ENCODE assay signal across 8 cellular contexts in the genomic region with DNA sequence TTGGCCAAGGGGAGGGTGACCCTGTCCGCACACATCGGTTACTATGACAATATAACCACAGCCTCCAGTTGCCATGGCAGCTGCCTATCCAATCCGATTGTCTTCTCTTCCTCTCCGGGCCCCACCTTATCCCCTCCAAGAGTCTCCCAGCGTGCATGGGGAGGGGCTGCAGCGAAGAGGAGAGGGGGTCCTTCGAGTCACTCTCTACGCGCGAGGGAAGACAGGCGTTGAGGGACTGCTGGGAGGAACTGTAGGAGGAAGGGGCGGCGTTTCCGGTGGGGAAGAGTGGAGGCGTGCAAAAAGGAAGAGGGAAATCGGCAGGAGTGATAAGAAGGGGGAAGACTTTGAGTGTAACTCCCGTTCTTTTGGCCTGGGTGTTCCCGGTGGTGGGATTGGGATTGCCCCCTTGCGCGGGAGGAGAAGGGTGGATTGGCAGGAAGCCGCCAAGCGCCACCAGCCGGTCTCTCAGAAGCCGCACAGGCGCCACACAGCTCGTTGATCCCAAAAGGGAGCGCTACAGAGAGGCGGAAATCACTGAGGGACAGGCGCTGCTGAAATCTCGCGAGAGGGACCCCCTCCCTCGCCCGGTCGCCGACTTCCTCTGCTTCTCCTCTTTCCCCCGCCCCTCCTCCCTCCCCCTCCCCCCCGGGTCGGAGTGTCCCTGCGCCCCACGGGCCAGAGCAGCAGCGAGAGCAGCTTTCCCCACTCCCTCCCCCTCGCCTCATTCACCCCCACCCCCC. TPM values are rescaled to one million over a fixed set of nuclear protein-coding genes. Genes with fewer than 3 reads are reported as not detected.
DNase-seq lines count a peak whose midpoint lies in the region; ATAC-seq and TF ChIP-seq lines count a peak whose summit lies in the region.

No MANE protein-coding gene starts in this region.

- no peaks in the 10 kb centered on the region for H3K27me3 ChIP-seq in H7 (ENCODE audit: control insufficient read depth, insufficient read depth, low read length)

- peak; percentile 58; the same call in 1 of the 2 replicates for TF ChIP-seq POLR2A in Raji (IDR thresholded peaks at IDR 0.05; ENCODE audit: insufficient read depth, low read depth, low read length)

- H3K27ac Mint-ChIP-seq in nephron: peak overlapping the region; percentile 96 to 99 (median 98)

- H3K4me3 ChIP-seq in H7 (ENCODE audit: insufficient read depth, low read depth, low read length) (peak overlapping the region; percentile 97), fibroblast of the aortic adventitia (ENCODE audit: low read depth, low read length) (peak overlapping the region; percentile 89)

- no peaks in the 10 kb centered on the region for H3K36me3 ChIP-seq in H7 (replicated peaks; ENCODE audit: control insufficient read depth, insufficient read depth, low read length)

- peak; percentile 72 for ATAC-seq in stimulated activated naive CD8-positive, alpha-beta T cell treated with anti-CD3 and anti-CD28 coated beads, Interleukin-15, Interleukin-2, amounts not matched to agents 100 U/mL and 50 U/mL, for 24 hours

- H3K4me3 Mint-ChIP-seq in nephron: peak overlapping the region; percentile 89 to 93 (median 91)

- peaks cover 11% of the 10 kb centered on the region for H3K4me1 Mint-ChIP-seq in nephron

- DNase-seq in EL: peak; percentile 98
- DNase-seq in H7: peak; percentile 93
- DNase-seq in M059J (ENCODE audit: low read depth): peak; percentile 97
- peak; percentile 99 for DNase-seq in activated effector memory CD4-positive, alpha-beta T cell treated with anti-CD3 and anti-CD28 coated beads, Interleukin-2, amount 50 U/mL, for 16 hours
- DNase-seq in fibroblast of the aortic adventitia (ENCODE audit: low read depth): peak; percentile 99
- peak; percentile 95 for DNase-seq in stimulated activated naive CD8-positive, alpha-beta T cell treated with anti-CD3 and anti-CD28 coated beads, Interleukin-15, Interleukin-2, amounts not matched to agents 100 U/mL and 50 U/mL, for 24 hours

- no peaks in the 10 kb centered on the region for H3K9me3 Mint-ChIP-seq in nephron

- H3K36me3 Mint-ChIP-seq in nephron (ENCODE audit: low read depth): peaks cover 7% of the 10 kb centered on the region

- no peaks in the 10 kb centered on the region for H3K27me3 Mint-ChIP-seq in nephron (ENCODE audit: low read depth)

- TF ChIP-seq CTCF in fibroblast of the aortic adventitia (IDR thresholded peaks at IDR 0.05; ENCODE audit: insufficient read depth, low read length): no peak
- TF ChIP-seq CTCF in nephron (IDR thresholded peaks at IDR 0.05; ENCODE audit: unreplicated experiment in 3 of 3): no peak

RNA-seq across cellular contexts. Expression of a gene that starts 0.4 kb away (rescaled TPM):
- total RNA-seq in H7 (2014; rRNA removed; shearing (Covaris generic)): 21.9 and 37.6 TPM in 2 replicates
- total RNA-seq in M059J (2014; rRNA removed; shearing (Covaris generic)): 31.7 and 65.6 TPM in 2 replicates
- 6.9 and 29.0 TPM in 2 replicates for total RNA-seq in fibroblast of the aortic adventitia (ENCODE audit: low replicate concordance)

RNA-seq across cellular contexts. Expression of a gene that starts 53.7 kb away (rescaled TPM):
- total RNA-seq in H7 (2014; rRNA removed; shearing (Covaris generic)): 1.6 and 5.2 TPM in 2 replicates
- 8.2 and 25.2 TPM in 2 replicates for total RNA-seq in M059J (2014; rRNA removed; shearing (Covaris generic))
- 0.49 and 3.4 TPM in 2 replicates for total RNA-seq in fibroblast of the aortic adventitia (ENCODE audit: low replicate concordance)

Comparison
In these comparisons a context has a peak if more than half of its experiments do, and no peak if none do; other contexts are left out.
1. Peak in every context shown above with its lines: DNase-seq, ATAC-seq and H3K4me3 ChIP-seq.